Comparison of ENCODE assay signal across 1 cellular context in the genomic region with DNA sequence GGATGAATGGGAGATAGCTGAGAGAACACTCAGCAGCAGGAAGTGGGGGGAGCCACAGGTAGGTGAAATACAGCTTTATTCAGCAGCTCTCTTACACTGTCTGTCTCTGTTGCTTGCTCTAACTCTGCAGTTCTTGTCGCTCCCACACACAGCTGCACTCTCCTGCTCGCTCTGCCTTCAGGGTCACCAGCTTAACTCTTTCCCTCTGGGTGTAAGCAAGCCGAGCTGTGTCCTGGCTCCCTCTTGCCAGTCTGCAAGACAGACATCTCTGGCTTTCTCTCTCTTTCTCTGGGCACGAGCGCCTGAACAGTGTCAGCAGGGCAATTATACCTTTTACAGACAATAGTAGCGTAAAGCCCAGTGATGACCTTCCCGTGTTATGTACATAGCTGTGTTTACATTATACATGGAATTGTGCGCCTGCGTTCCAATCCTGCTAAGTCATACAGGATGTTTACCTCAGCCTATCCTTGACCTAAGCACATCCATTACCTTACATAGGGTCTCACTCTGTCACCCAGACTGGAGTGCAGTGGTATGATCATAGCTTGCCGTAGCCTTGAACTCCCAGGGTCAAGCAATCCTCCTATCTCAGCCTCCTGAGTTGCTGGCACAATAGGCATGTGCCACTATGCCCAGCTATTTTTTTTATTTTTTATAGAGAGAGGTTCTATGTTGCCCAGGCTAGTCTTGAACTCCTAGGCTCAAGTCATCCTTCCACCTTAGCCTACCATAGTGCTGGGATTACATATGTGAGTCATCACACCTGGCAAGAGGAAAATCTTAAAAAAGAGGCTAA.
TF ChIP-seq lines count a peak whose summit lies in the region.

No MANE protein-coding gene starts in this region.

TF ChIP-seq in HepG2, 621 proteins besides CTCF, POLR2A, EP300 and RAD21 (continued from another document and continues in another):
- no peak for TF ChIP-seq POLR2AphosphoS5 (IDR thresholded peaks at IDR 0.05; ENCODE audit: low read depth, low read length)
- no peak for TF ChIP-seq CBX2 (IDR thresholded peaks at IDR 0.05; ENCODE audit: low read depth, low read length)
- no peak for TF ChIP-seq CBX2 (CRISPR knock-in tag; IDR thresholded peaks at IDR 0.05; ENCODE audit: low read depth)
- TF ChIP-seq, protein P1, sequence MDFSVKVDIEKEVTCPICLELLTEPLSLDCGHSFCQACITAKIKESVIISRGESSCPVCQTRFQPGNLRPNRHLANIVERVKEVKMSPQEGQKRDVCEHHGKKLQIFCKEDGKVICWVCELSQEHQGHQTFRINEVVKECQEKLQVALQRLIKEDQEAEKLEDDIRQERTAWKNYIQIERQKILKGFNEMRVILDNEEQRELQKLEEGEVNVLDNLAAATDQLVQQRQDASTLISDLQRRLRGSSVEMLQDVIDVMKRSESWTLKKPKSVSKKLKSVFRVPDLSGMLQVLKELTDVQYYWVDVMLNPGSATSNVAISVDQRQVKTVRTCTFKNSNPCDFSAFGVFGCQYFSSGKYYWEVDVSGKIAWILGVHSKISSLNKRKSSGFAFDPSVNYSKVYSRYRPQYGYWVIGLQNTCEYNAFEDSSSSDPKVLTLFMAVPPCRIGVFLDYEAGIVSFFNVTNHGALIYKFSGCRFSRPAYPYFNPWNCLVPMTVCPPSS (IDR thresholded peaks at IDR 0.05), result no peak
- peak; percentile 86 for TF ChIP-seq BHLHE40 (IDR thresholded peaks at IDR 0.05; ENCODE audit: low read length)
- no peak for TF ChIP-seq RAD51 (IDR thresholded peaks at IDR 0.05; ENCODE audit: borderline replicate concordance)
- peak; percentile 88; the same call in 1 of the 2 replicates for TF ChIP-seq GATA4 (IDR thresholded peaks at IDR 0.05; ENCODE audit: borderline replicate concordance, low read depth)
- no peak for TF ChIP-seq ZFP62 (CRISPR knock-in tag; IDR thresholded peaks at IDR 0.05)
- peak; percentile 92; the same call in 1 of the 2 replicates for TF ChIP-seq ZNF567 (CRISPR knock-in tag; IDR thresholded peaks at IDR 0.05; ENCODE audit: borderline replicate concordance)
- peak; percentile 77 for TF ChIP-seq CEBPG (CRISPR knock-in tag; IDR thresholded peaks at IDR 0.05)
- TF ChIP-seq NFKBIZ (CRISPR knock-in tag; IDR thresholded peaks at IDR 0.05), result peak; percentile 98
- no peak for TF ChIP-seq YY1 (IDR thresholded peaks at IDR 0.05; ENCODE audit: insufficient read depth, insufficient replicate concordance, low read depth, low read length)
- TF ChIP-seq PRDM10 (CRISPR knock-in tag; IDR thresholded peaks at IDR 0.05; ENCODE audit: low read depth), result peak; percentile 98
- peak; percentile 8; the same call in 1 of the 2 replicates for TF ChIP-seq ZNF800 (CRISPR knock-in tag; IDR thresholded peaks at IDR 0.05)
- TF ChIP-seq IRF9 (CRISPR knock-in tag; IDR thresholded peaks at IDR 0.05; ENCODE audit: borderline replicate concordance), result peak; percentile 91
- TF ChIP-seq PLRG1 (conservative IDR thresholded peaks at IDR 0.05), result no peak
- TF ChIP-seq ZNF225 (CRISPR knock-in tag; IDR thresholded peaks at IDR 0.05), result 0 out of 2 replicates have a peak, but pooled peaks have one; percentile 35
- peak; percentile 50; the same call in 1 of the 2 replicates for TF ChIP-seq PHF20 (CRISPR knock-in tag; IDR thresholded peaks at IDR 0.05)
- TF ChIP-seq PCBP2 (optimal IDR thresholded peaks at IDR 0.05; ENCODE audit: low read depth, low read length, poor library complexity, severe bottlenecking), result no peak
- no peak for TF ChIP-seq DNMT1 (CRISPR knock-in tag; IDR thresholded peaks at IDR 0.05)
- TF ChIP-seq NR2F1 (CRISPR knock-in tag; IDR thresholded peaks at IDR 0.05), result peak; percentile 99 to 100
- TF ChIP-seq ZNF251 (CRISPR knock-in tag; IDR thresholded peaks at IDR 0.05), result no peak
- TF ChIP-seq MTA3 (CRISPR knock-in tag; IDR thresholded peaks at IDR 0.05), result no peak
- TF ChIP-seq KDM6A (CRISPR knock-in tag; IDR thresholded peaks at IDR 0.05; ENCODE audit: low read depth), result peak; percentile 98
- peak; percentile 92 for TF ChIP-seq SAP130 (CRISPR knock-in tag; IDR thresholded peaks at IDR 0.05; ENCODE audit: low read depth)
- TF ChIP-seq ZBTB1 (CRISPR knock-in tag; IDR thresholded peaks at IDR 0.05; ENCODE audit: borderline replicate concordance), result no peak
- TF ChIP-seq, protein P2, sequence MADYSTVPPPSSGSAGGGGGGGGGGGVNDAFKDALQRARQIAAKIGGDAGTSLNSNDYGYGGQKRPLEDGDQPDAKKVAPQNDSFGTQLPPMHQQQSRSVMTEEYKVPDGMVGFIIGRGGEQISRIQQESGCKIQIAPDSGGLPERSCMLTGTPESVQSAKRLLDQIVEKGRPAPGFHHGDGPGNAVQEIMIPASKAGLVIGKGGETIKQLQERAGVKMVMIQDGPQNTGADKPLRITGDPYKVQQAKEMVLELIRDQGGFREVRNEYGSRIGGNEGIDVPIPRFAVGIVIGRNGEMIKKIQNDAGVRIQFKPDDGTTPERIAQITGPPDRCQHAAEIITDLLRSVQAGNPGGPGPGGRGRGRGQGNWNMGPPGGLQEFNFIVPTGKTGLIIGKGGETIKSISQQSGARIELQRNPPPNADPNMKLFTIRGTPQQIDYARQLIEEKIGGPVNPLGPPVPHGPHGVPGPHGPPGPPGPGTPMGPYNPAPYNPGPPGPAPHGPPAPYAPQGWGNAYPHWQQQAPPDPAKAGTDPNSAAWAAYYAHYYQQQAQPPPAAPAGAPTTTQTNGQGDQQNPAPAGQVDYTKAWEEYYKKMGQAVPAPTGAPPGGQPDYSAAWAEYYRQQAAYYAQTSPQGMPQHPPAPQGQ (CRISPR knock-in tag; IDR thresholded peaks at IDR 0.05; ENCODE audit: borderline replicate concordance), result peak; percentile 79; the same call in 1 of the 2 replicates
- peak; percentile 100 for TF ChIP-seq ZSCAN9 (CRISPR knock-in tag; IDR thresholded peaks at IDR 0.05; ENCODE audit: borderline replicate concordance)
- peak; percentile 63; the same call in 1 of the 2 replicates for TF ChIP-seq MTERF4 (CRISPR knock-in tag; IDR thresholded peaks at IDR 0.05)
- no peak for TF ChIP-seq MAF1 (CRISPR knock-in tag; IDR thresholded peaks at IDR 0.05; ENCODE audit: borderline replicate concordance)
- 0 out of 2 replicates have a peak, but pooled peaks have one; percentile 70 for TF ChIP-seq ZNF468 (CRISPR knock-in tag; IDR thresholded peaks at IDR 0.05)
- TF ChIP-seq ZSCAN21 (CRISPR knock-in tag; IDR thresholded peaks at IDR 0.05; ENCODE audit: borderline replicate concordance), result peak; percentile 99
- TF ChIP-seq, protein P3, sequence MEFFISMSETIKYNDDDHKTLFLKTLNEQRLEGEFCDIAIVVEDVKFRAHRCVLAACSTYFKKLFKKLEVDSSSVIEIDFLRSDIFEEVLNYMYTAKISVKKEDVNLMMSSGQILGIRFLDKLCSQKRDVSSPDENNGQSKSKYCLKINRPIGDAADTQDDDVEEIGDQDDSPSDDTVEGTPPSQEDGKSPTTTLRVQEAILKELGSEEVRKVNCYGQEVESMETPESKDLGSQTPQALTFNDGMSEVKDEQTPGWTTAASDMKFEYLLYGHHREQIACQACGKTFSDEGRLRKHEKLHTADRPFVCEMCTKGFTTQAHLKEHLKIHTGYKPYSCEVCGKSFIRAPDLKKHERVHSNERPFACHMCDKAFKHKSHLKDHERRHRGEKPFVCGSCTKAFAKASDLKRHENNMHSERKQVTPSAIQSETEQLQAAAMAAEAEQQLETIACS (CRISPR knock-in tag; IDR thresholded peaks at IDR 0.05), result no peak
- no peak for TF ChIP-seq NPAS2 (CRISPR knock-in tag; IDR thresholded peaks at IDR 0.05; ENCODE audit: borderline replicate concordance)
- TF ChIP-seq, protein P4, sequence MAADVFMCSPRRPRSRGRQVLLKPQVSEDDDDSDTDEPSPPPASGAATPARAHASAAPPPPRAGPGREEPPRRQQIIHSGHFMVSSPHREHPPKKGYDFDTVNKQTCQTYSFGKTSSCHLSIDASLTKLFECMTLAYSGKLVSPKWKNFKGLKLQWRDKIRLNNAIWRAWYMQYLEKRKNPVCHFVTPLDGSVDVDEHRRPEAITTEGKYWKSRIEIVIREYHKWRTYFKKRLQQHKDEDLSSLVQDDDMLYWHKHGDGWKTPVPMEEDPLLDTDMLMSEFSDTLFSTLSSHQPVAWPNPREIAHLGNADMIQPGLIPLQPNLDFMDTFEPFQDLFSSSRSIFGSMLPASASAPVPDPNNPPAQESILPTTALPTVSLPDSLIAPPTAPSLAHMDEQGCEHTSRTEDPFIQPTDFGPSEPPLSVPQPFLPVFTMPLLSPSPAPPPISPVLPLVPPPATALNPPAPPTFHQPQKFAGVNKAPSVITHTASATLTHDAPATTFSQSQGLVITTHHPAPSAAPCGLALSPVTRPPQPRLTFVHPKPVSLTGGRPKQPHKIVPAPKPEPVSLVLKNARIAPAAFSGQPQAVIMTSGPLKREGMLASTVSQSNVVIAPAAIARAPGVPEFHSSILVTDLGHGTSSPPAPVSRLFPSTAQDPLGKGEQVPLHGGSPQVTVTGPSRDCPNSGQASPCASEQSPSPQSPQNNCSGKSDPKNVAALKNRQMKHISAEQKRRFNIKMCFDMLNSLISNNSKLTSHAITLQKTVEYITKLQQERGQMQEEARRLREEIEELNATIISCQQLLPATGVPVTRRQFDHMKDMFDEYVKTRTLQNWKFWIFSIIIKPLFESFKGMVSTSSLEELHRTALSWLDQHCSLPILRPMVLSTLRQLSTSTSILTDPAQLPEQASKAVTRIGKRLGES (CRISPR knock-in tag; IDR thresholded peaks at IDR 0.05; ENCODE audit: borderline replicate concordance), result no peak
- peak; percentile 100 for TF ChIP-seq HDAC2 (CRISPR knock-in tag; IDR thresholded peaks at IDR 0.05)
- TF ChIP-seq NR2F2 (IDR thresholded peaks at IDR 0.05; ENCODE audit: borderline replicate concordance, low read depth), result peak; percentile 99
- 0 out of 2 replicates have a peak, but pooled peaks have one; percentile 38 for TF ChIP-seq ZBTB8A (CRISPR knock-in tag; IDR thresholded peaks at IDR 0.05; ENCODE audit: borderline replicate concordance, low read depth)
- TF ChIP-seq ETS1 (CRISPR knock-in tag; IDR thresholded peaks at IDR 0.05), result no peak
- peak; percentile 31; the same call in 1 of the 2 replicates for TF ChIP-seq RFX3 (CRISPR knock-in tag; IDR thresholded peaks at IDR 0.05)
- TF ChIP-seq, protein P5, sequence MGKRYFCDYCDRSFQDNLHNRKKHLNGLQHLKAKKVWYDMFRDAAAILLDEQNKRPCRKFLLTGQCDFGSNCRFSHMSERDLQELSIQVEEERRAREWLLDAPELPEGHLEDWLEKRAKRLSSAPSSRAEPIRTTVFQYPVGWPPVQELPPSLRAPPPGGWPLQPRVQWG (CRISPR knock-in tag; IDR thresholded peaks at IDR 0.05; ENCODE audit: borderline replicate concordance, low read depth), result no peak
